18 cellular contexts compared by ENCODE assay signal in the genomic region with DNA sequence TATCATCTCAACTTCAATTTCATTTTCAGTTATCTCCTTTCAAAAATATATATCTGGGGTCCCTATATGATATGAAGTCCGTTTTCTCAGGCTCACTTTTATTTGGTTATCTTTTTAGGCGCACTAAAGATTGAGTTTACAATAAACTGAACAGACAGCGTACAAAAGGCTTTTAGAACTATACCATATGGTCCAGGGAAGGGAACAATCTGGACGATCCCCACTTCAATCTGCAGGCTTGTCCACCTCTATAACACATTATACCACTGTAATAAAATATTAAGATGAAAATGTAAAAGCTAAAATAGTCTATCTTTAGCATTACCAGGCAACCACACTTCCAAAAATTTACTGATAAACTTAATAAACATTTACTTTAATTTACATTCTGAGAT.
DNase-seq lines count a peak whose midpoint lies in the region; ATAC-seq and TF ChIP-seq lines count a peak whose summit lies in the region.
"Had no signal": no experiment of that assay in that cellular context is flagged by ENCODE, and none has a peak within 500 bp of the region (broad histone marks: within the 10 kb centered on the region; RNA-seq: fewer than 3 reads in every experiment).

No MANE protein-coding gene starts in this region.

- H3K23me2 ChIP-seq in H9 (ENCODE audit: insufficient read length, low read depth, low read length, poor library complexity, severe bottlenecking) = no peaks in the 10 kb centered on the region

- no peak overlapping the region for H3T11ph ChIP-seq in H9 (ENCODE audit: low read length)

- H3K4me1 ChIP-seq in H9 (ENCODE audit: insufficient read depth, low read length) = peaks cover 4% of the 10 kb centered on the region; the same call in 1 of the 2 replicates
- peaks cover 19% of the 10 kb centered on the region for H3K4me1 ChIP-seq in PC-3 (ENCODE audit: insufficient read depth, low read length)

- H3K4me1 Mint-ChIP-seq in Calu3 (ENCODE audit: low read depth, unreplicated experiment) (peaks cover 6% of the 10 kb centered on the region), H9 (peaks cover 36 to 37% of the 10 kb centered on the region in 2 experiments), chondrocyte (ENCODE audit: low read depth) (peaks cover 36% of the 10 kb centered on the region)

- H2BK20ac ChIP-seq in H9 (ENCODE audit: low read depth, low read length, poor library complexity, severe bottlenecking) = no peak overlapping the region

- no peak for TF ChIP-seq CTCF in Calu3 (IDR thresholded peaks at IDR 0.05; ENCODE audit: unreplicated experiment)
- TF ChIP-seq CTCF in H9 (conservative IDR thresholded peaks at IDR 0.05) = no peak
- TF ChIP-seq CTCF in PC-3 (conservative IDR thresholded peaks at IDR 0.05; ENCODE audit: low read depth, low read length) = no peak
- no peak for TF ChIP-seq CTCF in chondrocyte (IDR thresholded peaks at IDR 0.05)

- H3K9ac ChIP-seq in H9 (ENCODE audit: extremely low read depth, insufficient read length, low read length) (no peak overlapping the region), PC-3 (ENCODE audit: low read length) (no peak overlapping the region)
- H3K9ac ChIP-seq: GM23248 had no signal

- H3K23ac ChIP-seq in H9 (ENCODE audit: insufficient read length, low read depth, low read length) = no peak overlapping the region

- H3K79me2 ChIP-seq in H9 (ENCODE audit: insufficient read depth, low read length) (no peaks in the 10 kb centered on the region), PC-3 (ENCODE audit: low read length) (no peaks in the 10 kb centered on the region)

- no peaks in the 10 kb centered on the region for H3K36me3 ChIP-seq in PC-3 (ENCODE audit: low read depth, low read length)
- H3K36me3 ChIP-seq: adrenal gland, thyroid gland had no signal

- H3K9me3 Mint-ChIP-seq in Calu3 (ENCODE audit: low read depth, unreplicated experiment) (no peaks in the 10 kb centered on the region), H9 (no peaks in the 10 kb centered on the region), chondrocyte (ENCODE audit: low read depth) (no peaks in the 10 kb centered on the region)
- H3K9me3 Mint-ChIP-seq: stimulated activated naive B cell treated with anti-CD40 and anti-IgM and Interleukin-4, amounts not matched to agents 10 μg/mL and 1 μg/mL and 100 μg/mL, for 72 hours had no signal

- CTCF ChIA-PET in Calu3 (lab: Charles Lee) = no interaction called here
- CTCF ChIA-PET in PC-3 (lab: Charles Lee) = no interaction called here

- no peak overlapping the region for H2BK5ac ChIP-seq in H9 (ENCODE audit: insufficient read length, low read length)

- no peak overlapping the region for H3K4me3 ChIP-seq in PC-3 (ENCODE audit: low read length)
- H3K4me3 ChIP-seq: adrenal gland, GM12878, GM23248, smooth muscle cell, thyroid gland had no signal

- no peak overlapping the region for H3K4ac ChIP-seq in H9 (ENCODE audit: low read depth, low read length)

- H4K8ac ChIP-seq in H9 (replicated peaks; ENCODE audit: insufficient read length, low read depth, low read length) = no peak overlapping the region

- H3K27ac ChIP-seq in H9 (ENCODE audit: insufficient read length, low read depth, low read length) (no peak overlapping the region), PC-3 (ENCODE audit: low read length) (peak overlapping the region; percentile 14; the same call in 1 of the 2 replicates)
- H3K27ac ChIP-seq: adrenal gland, GM23248, thyroid gland had no signal

- no peaks in the 10 kb centered on the region for H4K20me1 ChIP-seq in H9 (ENCODE audit: control insufficient read depth, insufficient read depth, insufficient read length)
- H4K20me1 ChIP-seq in PC-3 (ENCODE audit: low read length) = no peaks in the 10 kb centered on the region

- H3F3A ChIP-seq in PC-3 (ENCODE audit: low read length, unreplicated experiment) = no peaks in the 10 kb centered on the region

- ATAC-seq in PC-3 = no peak
- ATAC-seq: left colon, Right ventricle myocardium inferior had no signal

- no peak overlapping the region for H2AFZ ChIP-seq in H9 (ENCODE audit: low read length)
- H2AFZ ChIP-seq in PC-3 (ENCODE audit: low read length) = no peak overlapping the region
- H2AFZ ChIP-seq: GM23248 had no signal

- intact Hi-C loops in Calu3 (cut with micrococcal nuclease; ENCODE audit: unreplicated experiment) (no loop called here), PC-3 (cut with micrococcal nuclease) (no loop called here)

- DNase-seq in Calu3 = no peak
- no peak for DNase-seq in H9
- DNase-seq in PC-3 = no peak
- no peak for DNase-seq in chondrocyte (ENCODE audit: low spot score)
- DNase-seq in hepatic stellate cell (ENCODE audit: low spot score) = no peak
- DNase-seq in NCI-H187 (lab: John Stamatoyannopoulos, UW) = no peak
- DNase-seq in GM19240 (ENCODE audit: insufficient read length, low spot score) = no peak
- DNase-seq: adrenal gland; DMS79; left colon; NCI-H69; occipital lobe; stimulated activated naive B cell treated with anti-CD40 and anti-IgM and Interleukin-4, amounts not matched to agents 10 μg/mL and 1 μg/mL and 100 μg/mL, for 72 hours; thyroid gland had no signal

- H3K4me3 Mint-ChIP-seq in Calu3 (ENCODE audit: low read depth, unreplicated experiment) (no peak overlapping the region), H9 (no peak overlapping the region), chondrocyte (ENCODE audit: unreplicated experiment) (no peak overlapping the region)
- H3K4me3 Mint-ChIP-seq: stimulated activated naive B cell treated with anti-CD40 and anti-IgM and Interleukin-4, amounts not matched to agents 10 μg/mL and 1 μg/mL and 100 μg/mL, for 72 hours had no signal

- no peak overlapping the region for H2BK12ac ChIP-seq in H9 (ENCODE audit: insufficient read length, low read depth, low read length)

- H4K5ac ChIP-seq in H9 (ENCODE audit: insufficient read length, low read depth, low read length) = no peak overlapping the region

- no peaks in the 10 kb centered on the region for H3K9me2 ChIP-seq in PC-3 (replicated peaks; ENCODE audit: low read length)

- BruUV-seq in Calu3 (replicated peaks; lab: Mats Ljungman, UMichigan) = TSS peak; percentile 66
- TSS peak; percentile 94 for BruUV-seq in PC-3 (replicated peaks; lab: Mats Ljungman, UMichigan)

- H2AK5ac ChIP-seq in H9 (ENCODE audit: insufficient read length, low read length) = no peak overlapping the region

- H2BK120ac ChIP-seq in H9 (ENCODE audit: low read depth, low read length, poor library complexity, severe bottlenecking) = no peak overlapping the region

- H3K36me3 Mint-ChIP-seq in Calu3 (ENCODE audit: insufficient read depth, unreplicated experiment) (no peaks in the 10 kb centered on the region), H9 (ENCODE audit: insufficient read depth in 1 of 3, low read depth in 3 of 3) (no peaks in the 10 kb centered on the region), chondrocyte (ENCODE audit: low read depth) (no peaks in the 10 kb centered on the region)

- H3K9me3 ChIP-seq in H9 (ENCODE audit: control insufficient read depth, low read depth, low read length) (no peaks in the 10 kb centered on the region), PC-3 (ENCODE audit: low read length) (no peaks in the 10 kb centered on the region)
- H3K9me3 ChIP-seq: adrenal gland, thyroid gland had no signal

- POLR2A ChIA-PET in PC-3 (lab: Charles Lee; ENCODE audit: unreplicated experiment) = no interaction called here

- no peaks in the 10 kb centered on the region for H3K79me1 ChIP-seq in H9 (ENCODE audit: insufficient read depth, low read depth, low read length, poor library complexity, severe bottlenecking)

- H3K4me2 ChIP-seq in H9 (ENCODE audit: insufficient read depth, insufficient read length, low read length) (no peak overlapping the region), PC-3 (ENCODE audit: low read length) (0 out of 2 replicates have a peak overlapping the region, but pooled peaks have one; percentile 8)
- H3K4me2 ChIP-seq: smooth muscle cell had no signal

- no peak overlapping the region for H3K14ac ChIP-seq in H9 (ENCODE audit: insufficient read depth, low read length)

- no CpG with 5 or more reads among the region's 4 CpGs for WGBS in H9 (ENCODE audit: extremely low coverage, insufficient read length, low lambda C conversion rate)

- H3K27ac Mint-ChIP-seq in Calu3 (ENCODE audit: unreplicated experiment) = peak overlapping the region; percentile 75
- peak overlapping the region in 2 of 3 experiments; percentile 23 to 58; a peak in 2 of 7 replicates for H3K27ac Mint-ChIP-seq in H9
- peak overlapping the region; percentile 76 for H3K27ac Mint-ChIP-seq in chondrocyte (ENCODE audit: unreplicated experiment)

- H2BK15ac ChIP-seq in H9 (ENCODE audit: low read depth, low read length) = no peak overlapping the region

- no peak overlapping the region for H3K56ac ChIP-seq in H9 (ENCODE audit: insufficient read length, low read depth, low read length)

- H3K27me3 Mint-ChIP-seq in Calu3 (ENCODE audit: unreplicated experiment) (no peaks in the 10 kb centered on the region), H9 (ENCODE audit: low read depth) (no peaks in the 10 kb centered on the region), chondrocyte (ENCODE audit: low read depth) (no peaks in the 10 kb centered on the region)
- H3K27me3 Mint-ChIP-seq: stimulated activated naive B cell treated with anti-CD40 and anti-IgM and Interleukin-4, amounts not matched to agents 10 μg/mL and 1 μg/mL and 100 μg/mL, for 72 hours had no signal

- H3K27me3 ChIP-seq in H9 (ENCODE audit: insufficient read depth, low read length) (no peaks in the 10 kb centered on the region), PC-3 (ENCODE audit: low read length) (no peaks in the 10 kb centered on the region)
- H3K27me3 ChIP-seq: adrenal gland, thyroid gland had no signal

- no peak overlapping the region for H4K91ac ChIP-seq in H9 (ENCODE audit: insufficient read length, low read depth, low read length)

- no peak overlapping the region for H3K18ac ChIP-seq in H9 (ENCODE audit: insufficient read length, low read depth, low read length)
